17 cellular contexts compared by ENCODE assay signal in genomic region chr5:77032635-77033034, GRCh38. TPM values are rescaled to one million over a fixed set of nuclear protein-coding genes. Genes with fewer than 3 reads are reported as not detected.
DNase-seq lines count a peak whose midpoint lies in the region; ATAC-seq and TF ChIP-seq lines count a peak whose summit lies in the region.
"Had no signal": no experiment of that assay in that cellular context is flagged by ENCODE, and none has a peak within 500 bp of the region (broad histone marks: within the 10 kb centered on the region; RNA-seq: fewer than 3 reads in every experiment).

No MANE protein-coding gene starts in this region.

- peak overlapping the region; percentile 1 for H3K4me2 ChIP-seq in DOHH2 (ENCODE audit: low read length)
- peak overlapping the region; percentile 23 for H3K4me2 ChIP-seq in SU-DHL-6 (ENCODE audit: low read depth, low read length, poor library complexity, severe bottlenecking)
- H3K4me2 ChIP-seq: KMS-11 had no signal

- peak overlapping the region; percentile 68 for H3K4me3 Mint-ChIP-seq in CD4-positive, alpha-beta T cell
- peak overlapping the region; percentile 22 for H3K4me3 Mint-ChIP-seq in mesothelial cell of epicardium

- H3K36me3 ChIP-seq in DOHH2 (ENCODE audit: control insufficient read depth, low read length) (peaks cover 72% of the 10 kb centered on the region), SU-DHL-6 (ENCODE audit: low read length) (peaks cover 38% of the 10 kb centered on the region)

- H3K27ac Mint-ChIP-seq in CD4-positive, alpha-beta T cell: no peak overlapping the region
- no peak overlapping the region for H3K27ac Mint-ChIP-seq in mesothelial cell of epicardium

- TF ChIP-seq POLR2A in erythroblast (IDR thresholded peaks at IDR 0.05; ENCODE audit: low read length): no peak

- intact Hi-C loops in CD4-positive, alpha-beta T cell (cut with DNase I, micrococcal nuclease): loop anchor here (5.0 to 10.0 kb wide), 4 partner anchors 165 to 1952 kb away; partner anchors contain the start of genes ARSB (in 1 of the 2), TBCA (in 1 of the 2) and WDR41 (in 1 of the 2)

- H3K4me1 ChIP-seq in DOHH2 (ENCODE audit: control insufficient read depth, low read length): peaks cover 25% of the 10 kb centered on the region

- no peak for DNase-seq in CD4-positive, alpha-beta T cell
- DNase-seq in mesothelial cell of epicardium (ENCODE audit: low spot score in 2 of 2, unreplicated experiment in 2 of 2) (no peak), NCI-H510A (lab: John Stamatoyannopoulos, UW) (no peak), erythroblast (lab: John Stamatoyannopoulos, UW) (no peak), NCI-H2029 (lab: John Stamatoyannopoulos, UW) (no peak)
- DNase-seq: DMS 273 treated with DMSO at 0.1 percent for 48 hours, EL, GOT3, MM.1S, NCI-H1092 treated with DMSO at 0.1 percent for 48 hours, NCI-H345, NCI-H526 treated with DMSO at 0.1 percent for 48 hours, T-helper 1 cell had no signal

- no peak overlapping the region for H3K27ac ChIP-seq in CD4-positive, alpha-beta T cell (ENCODE audit: low read depth, low read length)
- H3K27ac ChIP-seq in DOHH2 (ENCODE audit: low read depth, low read length) (no peak overlapping the region), SU-DHL-6 (ENCODE audit: low read depth, low read length) (no peak overlapping the region)
- H3K27ac ChIP-seq: HL-60, KMS-11 had no signal

- peaks cover 11% of the 10 kb centered on the region for H3K9me3 Mint-ChIP-seq in CD4-positive, alpha-beta T cell
- peaks cover 18% of the 10 kb centered on the region for H3K9me3 Mint-ChIP-seq in mesothelial cell of epicardium

- H3K4me3 ChIP-seq in DOHH2 (ENCODE audit: low read length) (no peak overlapping the region), SU-DHL-6 (ENCODE audit: insufficient read depth, low read length, poor library complexity, severe bottlenecking) (no peak overlapping the region)

- H3F3A ChIP-seq in DOHH2 (ENCODE audit: control insufficient read depth, insufficient read depth): 0 out of 2 replicates have a peak, but pooled peaks cover 6% of the 10 kb centered on the region
- H3F3A ChIP-seq in SU-DHL-6 (ENCODE audit: insufficient read depth): peaks cover 4% of the 10 kb centered on the region

- CTCF ChIA-PET in CD4-positive, alpha-beta T cell (lab: Charles Lee): no interaction called here

- H4K20me1 ChIP-seq in DOHH2 (ENCODE audit: control insufficient read depth, insufficient read depth, low read depth, low read length): peaks cover 4% of the 10 kb centered on the region; the same call in 1 of the 2 replicates
- no peaks in the 10 kb centered on the region for H4K20me1 ChIP-seq in SU-DHL-6 (ENCODE audit: low read depth, low read length)

- no peak overlapping the region for H2AFZ ChIP-seq in SU-DHL-6 (ENCODE audit: low read depth, low read length, severe bottlenecking)

- peaks cover 61% of the 10 kb centered on the region for H3K4me1 Mint-ChIP-seq in CD4-positive, alpha-beta T cell (ENCODE audit: low read depth)
- peaks cover 28% of the 10 kb centered on the region for H3K4me1 Mint-ChIP-seq in mesothelial cell of epicardium

- H3K36me3 Mint-ChIP-seq in CD4-positive, alpha-beta T cell (ENCODE audit: low read depth): peaks cover 56% of the 10 kb centered on the region
- peaks cover 25% of the 10 kb centered on the region for H3K36me3 Mint-ChIP-seq in mesothelial cell of epicardium

- H3K79me2 ChIP-seq in DOHH2 (ENCODE audit: control insufficient read depth, low read length) (peaks cover 48% of the 10 kb centered on the region), SU-DHL-6 (ENCODE audit: insufficient read depth, low read length) (peaks cover 43% of the 10 kb centered on the region)

- peaks cover 9% of the 10 kb centered on the region for H3K9me3 ChIP-seq in CD4-positive, alpha-beta T cell (ENCODE audit: control insufficient read depth, low read length)
- peaks cover 22% of the 10 kb centered on the region for H3K9me3 ChIP-seq in DOHH2 (ENCODE audit: control insufficient read depth, insufficient read depth, low read length)
- H3K9me3 ChIP-seq in SU-DHL-6 (ENCODE audit: insufficient read depth, low read length): peaks cover 17% of the 10 kb centered on the region; the same call in 1 of the 2 replicates

- no peak overlapping the region for H3K9ac ChIP-seq in SU-DHL-6 (ENCODE audit: low read length)
- H3K9ac ChIP-seq: KMS-11 had no signal

- ATAC-seq in CD4-positive, alpha-beta T cell (ENCODE audit: poor library complexity): no peak

- POLR2A ChIA-PET in CD4-positive, alpha-beta T cell (lab: Charles Lee): no interaction called here

- no peaks in the 10 kb centered on the region for H3K27me3 Mint-ChIP-seq in CD4-positive, alpha-beta T cell
- no peaks in the 10 kb centered on the region for H3K27me3 Mint-ChIP-seq in mesothelial cell of epicardium (ENCODE audit: low read depth)

- H3K9me2 ChIP-seq in DOHH2 (replicated peaks; ENCODE audit: control insufficient read depth, low read length): no peaks in the 10 kb centered on the region
- no peaks in the 10 kb centered on the region for H3K9me2 ChIP-seq in SU-DHL-6 (replicated peaks; ENCODE audit: insufficient read depth, low read length)

- no peaks in the 10 kb centered on the region for H3K27me3 ChIP-seq in CD4-positive, alpha-beta T cell (ENCODE audit: control insufficient read depth, insufficient read depth, low read length)
- H3K27me3 ChIP-seq in DOHH2 (ENCODE audit: control insufficient read depth, low read length) (no peaks in the 10 kb centered on the region), SU-DHL-6 (ENCODE audit: low read length) (no peaks in the 10 kb centered on the region)

- TF ChIP-seq CTCF in CD4-positive, alpha-beta T cell (IDR thresholded peaks at IDR 0.05): no peak
- no peak for TF ChIP-seq CTCF in DOHH2 (IDR thresholded peaks at IDR 0.05; ENCODE audit: low read depth, low read length, poor library complexity, severe bottlenecking)
- no peak for TF ChIP-seq CTCF in SU-DHL-6 (IDR thresholded peaks at IDR 0.05; ENCODE audit: insufficient read depth, low read length, poor library complexity, severe bottlenecking)
- no peak for TF ChIP-seq CTCF in mesothelial cell of epicardium (IDR thresholded peaks at IDR 0.05; ENCODE audit: unreplicated experiment)

RNA-seq across cellular contexts. Expression of gene AGGF1, which starts 2.4 kb away (rescaled TPM):
- 10 to 100 TPM; 15.5 to 15.7 TPM for total RNA-seq in CD4-positive, alpha-beta T cell
- 20.9 to 21.2 TPM (median 21.0 TPM) in 3 replicates for total RNA-seq in mesothelial cell of epicardium

RNA-seq across cellular contexts. Expression of gene ZBED3, which starts 54.5 kb away (rescaled TPM):
- total RNA-seq in CD4-positive, alpha-beta T cell: 1 to 10 TPM; 3.0 to 3.7 TPM
- total RNA-seq in mesothelial cell of epicardium: 25.2 to 26.9 TPM (median 25.8 TPM) in 3 replicates
